In genomic region chr16:17034477-17035252, GRCh38 we compare ENCODE assay signal across 35 cellular contexts.
DNase-seq lines count a peak whose midpoint lies in the region; ATAC-seq, FAIRE-seq and TF ChIP-seq lines count a peak whose summit lies in the region.
"Had no signal": no experiment of that assay in that cellular context is flagged by ENCODE, and none has a peak within 500 bp of the region (broad histone marks: within the 10 kb centered on the region; RNA-seq: fewer than 3 reads in every experiment).

No MANE protein-coding gene starts in this region.

- H3F3A ChIP-seq in GM23338 (replicated peaks; ENCODE audit: low read depth), result no peaks in the 10 kb centered on the region

- in situ Hi-C loops in HepG2 (cut with HindIII; ENCODE audit: extremely low pct_ligation_motif_present, low pct_unique_long_range_greater_than_20kb) (no loop called here), K562 (cut with MboI) (no loop called here)

- H3K4me1 ChIP-seq in HepG2 (ENCODE audit: insufficient read depth, low read length), result no peaks in the 10 kb centered on the region
- no peaks in the 10 kb centered on the region for H3K4me1 ChIP-seq in right lobe of liver
- H3K4me1 ChIP-seq in GM23338 (ENCODE audit: insufficient read depth), result 0 out of 2 replicates have a peak, but pooled peaks cover 6% of the 10 kb centered on the region
- no peaks in the 10 kb centered on the region for H3K4me1 ChIP-seq in K562 (replicated peaks in 1 of 2; ENCODE audit: control insufficient read depth in 2 of 2, insufficient read depth in 2 of 2, low read length in 2 of 2)
- H3K4me1 ChIP-seq: A549; BE2C; BLaER1 treated with 17β-estradiol and CSF1 and Interleukin-3, amounts not matched to agents 10 nM and 100 nM; Caco-2 had no signal

- no peaks in the 10 kb centered on the region for H3K36me3 Mint-ChIP-seq in GM23338 (ENCODE audit: low read depth)
- H3K36me3 Mint-ChIP-seq: CD14-positive monocyte; CD4-positive, CD25-positive, alpha-beta regulatory T cell; CD8-positive, alpha-beta T cell had no signal

- no peaks in the 10 kb centered on the region for H3K9me1 ChIP-seq in K562 (ENCODE audit: control insufficient read depth, insufficient read depth, low read length)

- peaks cover 8% of the 10 kb centered on the region for H3K9me3 ChIP-seq in HepG2 (ENCODE audit: low read length)
- H3K9me3 ChIP-seq in right lobe of liver, result no peaks in the 10 kb centered on the region
- peaks cover 1% of the 10 kb centered on the region; the same call in 1 of the 2 replicates for H3K9me3 ChIP-seq in K562 (replicated peaks; ENCODE audit: control insufficient read depth, insufficient read depth, low read depth, low read length)
- H3K9me3 ChIP-seq: BE2C, Caco-2 had no signal

- no peak overlapping the region for H3K27ac ChIP-seq in HepG2 (ENCODE audit: extremely low read length, insufficient read depth, low read length)
- H3K27ac ChIP-seq in right lobe of liver, result no peak overlapping the region
- H3K27ac ChIP-seq in GM23338 (ENCODE audit: low read depth), result no peak overlapping the region
- no peak overlapping the region for H3K27ac ChIP-seq in K562 (ENCODE audit: extremely low read depth, low read depth, low read length)
- H3K27ac ChIP-seq: 22Rv1; A549; BLaER1; BLaER1 treated with 17β-estradiol and CSF1 and Interleukin-3, amounts not matched to agents 10 nM and 100 nM; C4-2B had no signal

- 37% methylated on average over 1 of the region's 1 CpG for WGBS in HepG2 (ENCODE audit: low lambda C conversion rate)
- WGBS in right lobe of liver (ENCODE audit: insufficient coverage, low coverage, low lambda C conversion rate, missing lambda C conversion rate), result 65% methylated on average over 1 of the region's 1 CpG
- 88% methylated on average over 1 of the region's 1 CpG for WGBS in K562 (ENCODE audit: insufficient coverage, low coverage, missing lambda C conversion rate)

- no peak overlapping the region for H2AFZ ChIP-seq in HepG2 (ENCODE audit: low read length)
- no peak overlapping the region for H2AFZ ChIP-seq in GM23338
- H2AFZ ChIP-seq in K562 (ENCODE audit: low read depth, low read length), result no peak overlapping the region

- H3K4me2 ChIP-seq in HepG2 (ENCODE audit: low read depth, low read length) (no peak overlapping the region), GM23338 (no peak overlapping the region), K562 (ENCODE audit: insufficient read depth, low read length) (no peak overlapping the region)
- H3K4me2 ChIP-seq: A549; BLaER1; BLaER1 treated with 17β-estradiol and CSF1 and Interleukin-3, amounts not matched to agents 10 nM and 100 nM had no signal

- ATAC-seq in HepG2, result no peak
- ATAC-seq in right lobe of liver, result no peak
- ATAC-seq in GM23338, result no peak
- ATAC-seq in K562, result no peak
- ATAC-seq: A549; CD8-positive, alpha-beta T cell had no signal

- CTCF ChIA-PET in HepG2 (lab: Yijun Ruan, JAX; ENCODE audit: low intra/inter-chr PET ratio, low total read pairs), result no interaction called here
- CTCF ChIA-PET in K562 (lab: Yijun Ruan, JAX; ENCODE audit: low intra/inter-chr PET ratio), result no interaction called here

- TF ChIP-seq POLR2A in HepG2 (IDR thresholded peaks at IDR 0.05; ENCODE audit: insufficient read depth in 1 of 2, low read depth in 2 of 2, low read length in 2 of 2) (no peak), right lobe of liver (IDR thresholded peaks at IDR 0.05) (no peak), K562 (conservative IDR thresholded peaks at IDR 0.05) (no peak)

- TF ChIP-seq RAD21 in HepG2 (CRISPR knock-in tag; IDR thresholded peaks at IDR 0.05) (no peak), K562 (CRISPR knock-in tag; conservative IDR thresholded peaks at IDR 0.05 in 1 of 2, IDR thresholded peaks at IDR 0.05 in 1 of 2) (no peak)

- H3K9me3 Mint-ChIP-seq in GM23338, result peaks cover 9% of the 10 kb centered on the region; the same call in 2 of the 3 replicates

- no peak for DNase-seq in HepG2 (ENCODE audit: low spot score)
- no peak for DNase-seq in right lobe of liver
- DNase-seq in GM23338 (ENCODE audit: low spot score), result no peak
- no peak for DNase-seq in K562 (ENCODE audit: extremely low read depth in 1 of 4, low spot score in 3 of 4)
- DNase-seq in AG08396 (ENCODE audit: low spot score), result no peak
- DNase-seq in SIG-M5 treated with dmso at 0.1 percent for 504 hours (lab: John Stamatoyannopoulos, UW; ENCODE audit: unreplicated experiment), result no peak
- DNase-seq: 8988T; ACHN; AML-193; BE2C; C1 segment of cervical spinal cord; Caco-2; Calu3; CD4-positive, alpha-beta memory T cell; CD4-positive, alpha-beta T cell; CD4-positive, CD25-positive, alpha-beta regulatory T cell; CD8-positive, alpha-beta memory T cell; CD8-positive, alpha-beta T cell; COR-L47; DMS 273 treated with DMSO at 0.1 percent for 48 hours; DMS153; DMS53; DMS79; DMS79 treated with DMSO at 0.1 percent for 48 hours; DND-41; EL had no signal

- POLR2A ChIA-PET in HepG2 (lab: Yijun Ruan, JAX), result no interaction called here
- POLR2A ChIA-PET in K562 (lab: Yijun Ruan, JAX), result no interaction called here

- H3K36me3 ChIP-seq in HepG2 (replicated peaks in 1 of 2; ENCODE audit: control insufficient read depth in 1 of 2, insufficient read depth in 2 of 2, low read length in 2 of 2), result no peaks in the 10 kb centered on the region
- H3K36me3 ChIP-seq in right lobe of liver, result no peaks in the 10 kb centered on the region
- H3K36me3 ChIP-seq in GM23338 (ENCODE audit: insufficient read depth), result no peaks in the 10 kb centered on the region
- peaks cover 5% of the 10 kb centered on the region for H3K36me3 ChIP-seq in K562 (ENCODE audit: control insufficient read depth, insufficient read depth, low read length)
- H3K36me3 ChIP-seq: BE2C; BLaER1; BLaER1 treated with 17β-estradiol and CSF1 and Interleukin-3, amounts not matched to agents 10 nM and 100 nM had no signal

- FAIRE-seq in HepG2 (lab: Jason Lieb, UNC) (no peak), K562 (lab: Jason Lieb, UNC) (no peak)
- FAIRE-seq: A204.1, A549, D721Med had no signal

- TF ChIP-seq CTCF in HepG2 (CRISPR knock-in tag; IDR thresholded peaks at IDR 0.05) (no peak), right lobe of liver (IDR thresholded peaks at IDR 0.05) (no peak), GM23338 (conservative IDR thresholded peaks at IDR 0.05; ENCODE audit: low read depth in 2 of 2) (no peak), K562 (IDR thresholded peaks at IDR 0.05 in 2 of 3, conservative IDR thresholded peaks at IDR 0.05 in 1 of 3; ENCODE audit: insufficient read depth in 2 of 3, low read depth in 1 of 3, low read length in 3 of 3) (no peak)

- no TSS peak for BruUV-seq in HepG2 (replicated peaks; lab: Mats Ljungman, UMichigan)
- BruUV-seq in K562 (replicated peaks; lab: Mats Ljungman, UMichigan), result no TSS peak

- no peaks in the 10 kb centered on the region for H3K4me1 Mint-ChIP-seq in GM23338
- H3K4me1 Mint-ChIP-seq: B cell; CD14-positive monocyte; CD4-positive, alpha-beta memory T cell; CD4-positive, CD25-positive, alpha-beta regulatory T cell; CD8-positive, alpha-beta memory T cell had no signal

- H3K4me3 ChIP-seq in HepG2 (replicated peaks in 1 of 3; ENCODE audit: insufficient read depth in 1 of 3, low read depth in 2 of 3, low read length in 3 of 3), result no peak overlapping the region
- no peak overlapping the region for H3K4me3 ChIP-seq in right lobe of liver
- H3K4me3 ChIP-seq in GM23338, result no peak overlapping the region
- H3K4me3 ChIP-seq in K562, result no peak overlapping the region
- H3K4me3 ChIP-seq: A549; BLaER1; BLaER1 treated with 17β-estradiol and CSF1 and Interleukin-3, amounts not matched to agents 10 nM and 100 nM had no signal

- H3K9me2 ChIP-seq in GM23338 (ENCODE audit: insufficient read depth), result no peaks in the 10 kb centered on the region

- no peak overlapping the region for H3K27ac Mint-ChIP-seq in GM23338
- H3K27ac Mint-ChIP-seq: B cell; CD14-positive monocyte; CD4-positive, alpha-beta memory T cell; CD4-positive, alpha-beta T cell; CD4-positive, CD25-positive, alpha-beta regulatory T cell; CD8-positive, alpha-beta memory T cell; CD8-positive, alpha-beta T cell had no signal

- TF ChIP-seq EP300 in HepG2 (IDR thresholded peaks at IDR 0.05; ENCODE audit: low read depth in 2 of 2, low read length in 2 of 2) (no peak), HepG2 (CRISPR knock-in tag; IDR thresholded peaks at IDR 0.05; ENCODE audit: borderline replicate concordance) (no peak), K562 (IDR thresholded peaks at IDR 0.05; ENCODE audit: low read length) (no peak)

- intact Hi-C loops in HepG2 (cut with micrococcal nuclease; ENCODE audit: unreplicated experiment), result no loop called here
- intact Hi-C loops in right lobe of liver (cut with DNase I), result no loop called here
- intact Hi-C loops in K562 (cut with micrococcal nuclease), result no loop called here

- no peaks in the 10 kb centered on the region for H4K20me1 ChIP-seq in HepG2 (ENCODE audit: insufficient read depth, low read length)
- H4K20me1 ChIP-seq in GM23338 (replicated peaks; ENCODE audit: insufficient read depth), result no peaks in the 10 kb centered on the region
- peaks cover 8% of the 10 kb centered on the region for H4K20me1 ChIP-seq in K562 (replicated peaks; ENCODE audit: control insufficient read depth, insufficient read depth, low read length)
- H4K20me1 ChIP-seq: BLaER1; BLaER1 treated with 17β-estradiol and CSF1 and Interleukin-3, amounts not matched to agents 10 nM and 100 nM had no signal

- no peaks in the 10 kb centered on the region; a peak in 1 of 5 replicates for H3K27me3 ChIP-seq in HepG2 (ENCODE audit: control insufficient read depth in 1 of 2, insufficient read depth in 2 of 2, low read length in 2 of 2)
- H3K27me3 ChIP-seq in right lobe of liver, result no peaks in the 10 kb centered on the region
- no peaks in the 10 kb centered on the region for H3K27me3 ChIP-seq in GM23338 (ENCODE audit: insufficient read depth)
- H3K27me3 ChIP-seq in K562 (ENCODE audit: control insufficient read depth in 2 of 2, insufficient read depth in 2 of 2, low read length in 2 of 2), result no peaks in the 10 kb centered on the region
- H3K27me3 ChIP-seq: BE2C; BLaER1; BLaER1 treated with 17β-estradiol and CSF1 and Interleukin-3, amounts not matched to agents 10 nM and 100 nM had no signal

- H3K27me3 Mint-ChIP-seq in GM23338 (ENCODE audit: insufficient read depth, low read depth, poor library complexity), result no peaks in the 10 kb centered on the region
- H3K27me3 Mint-ChIP-seq: B cell; CD4-positive, alpha-beta memory T cell; CD4-positive, alpha-beta T cell; CD4-positive, CD25-positive, alpha-beta regulatory T cell had no signal

- H3K9ac ChIP-seq in HepG2 (ENCODE audit: insufficient read depth, low read depth, low read length) (no peak overlapping the region), K562 (ENCODE audit: insufficient read depth in 1 of 2, low read depth in 2 of 2, low read length in 2 of 2) (no peak overlapping the region)
- H3K9ac ChIP-seq: BLaER1; BLaER1 treated with 17β-estradiol and CSF1 and Interleukin-3, amounts not matched to agents 10 nM and 100 nM had no signal

- H3K79me2 ChIP-seq in HepG2 (ENCODE audit: insufficient read depth, low read length) (no peaks in the 10 kb centered on the region), GM23338 (replicated peaks; ENCODE audit: insufficient read depth) (no peaks in the 10 kb centered on the region), K562 (ENCODE audit: control insufficient read depth, insufficient read depth, low read length) (no peaks in the 10 kb centered on the region; the same call in 2 of the 3 replicates)

- H3K4me3 Mint-ChIP-seq in GM23338, result no peak overlapping the region
- H3K4me3 Mint-ChIP-seq: B cell; CD4-positive, alpha-beta memory T cell; CD4-positive, alpha-beta T cell; CD4-positive, CD25-positive, alpha-beta regulatory T cell; CD8-positive, alpha-beta memory T cell; CD8-positive, alpha-beta T cell had no signal

TF ChIP-seq in K562, 482 proteins besides CTCF, POLR2A, EP300 and RAD21 (continues in another document):
- no peak for TF ChIP-seq ZNF75A (CRISPR knock-in tag; IDR thresholded peaks at IDR 0.05)

Comparison
In these comparisons a context has a peak if more than half of its experiments do, and no peak if none do; other contexts are left out.
1. Of the 241 proteins assayed by ChIP-seq in both HepG2 and K562: peak only in HepG2: none; only in K562: ZFP36; in both: none; in neither: 240.